Comparison of ENCODE assay signal across 24 cellular contexts in genomic region chr17:7850118-7850504, GRCh38. TPM values are rescaled to one million over a fixed set of nuclear protein-coding genes. Genes with fewer than 3 reads are reported as not detected.
DNase-seq lines count a peak whose midpoint lies in the region; ATAC-seq and TF ChIP-seq lines count a peak whose summit lies in the region.
"Had no signal": no experiment of that assay in that cellular context is flagged by ENCODE, and none has a peak within 500 bp of the region (broad histone marks: within the 10 kb centered on the region; RNA-seq: fewer than 3 reads in every experiment).

No MANE protein-coding gene starts in this region.

- peak overlapping the region; percentile 80 for H3K9ac ChIP-seq in HCT116 (ENCODE audit: low read length)

- H4K20me1 ChIP-seq in HCT116 (ENCODE audit: insufficient read depth): no peaks in the 10 kb centered on the region

- no peak for TF ChIP-seq EP300 in sigmoid colon (IDR thresholded peaks at IDR 0.05)

- DNase-seq in activated naive CD4-positive, alpha-beta T cell treated with anti-CD3 and anti-CD28 coated beads for 36 hours: no peak
- DNase-seq in activated naive CD4-positive, alpha-beta T cell treated with anti-CD3 and anti-CD28 coated beads, Interleukin-2, amount 50 U/mL, for 72 hours (ENCODE audit: low spot score in 2 of 2): no peak
- DNase-seq in HCT116 (ENCODE audit: low read depth, low spot score) (no peak), sigmoid colon (peak; percentile 46), NCI-H446 treated with DMSO at 0.1 percent for 48 hours (lab: John Stamatoyannopoulos, UW) (no peak), MG63 (no peak)
- DNase-seq: activated CD4-positive, alpha-beta T cell treated with anti-CD3 and anti-CD28 coated beads for 1 hour; dermis blood vessel endothelial cell; DMS153; hypothalamus; NCI-H2107; NCI-H446; Peyer's patch; SJCRH30; stimulated activated CD4-positive, alpha-beta T cell treated with anti-CD3 and anti-CD28 coated beads, Interleukin-4, amount 100 ng/mL, for 1 hour; stimulated activated naive CD4-positive, alpha-beta T cell; T-helper 1 cell had no signal

- H3K9me3 ChIP-seq in HCT116 (ENCODE audit: control insufficient read depth in 1 of 2, insufficient read depth in 1 of 2, low read depth in 1 of 2, low read length in 2 of 2): no peaks in the 10 kb centered on the region
- H3K9me3 ChIP-seq in sigmoid colon: no peaks in the 10 kb centered on the region
- H3K9me3 ChIP-seq in MG63: no peaks in the 10 kb centered on the region; the same call in 1 of the 2 replicates
- H3K9me3 ChIP-seq: gastroesophageal sphincter, left lung, pancreas, Peyer's patch, SJCRH30 had no signal

- TF ChIP-seq RAD21 in HCT116 (IDR thresholded peaks at IDR 0.05; ENCODE audit: low read depth): no peak

- intact Hi-C loops in activated naive CD4-positive, alpha-beta T cell treated with anti-CD3 and anti-CD28 coated beads for 36 hours (cut with micrococcal nuclease): no loop called here
- intact Hi-C loops in HCT116 (cut with micrococcal nuclease) (loop anchor here (2.0 kb wide), 1 partner anchor 107 kb away; no protein-coding TSS in a partner anchor), sigmoid colon (cut with DNase I) (loop anchor here (10.0 kb wide), 1 partner anchor 265 kb away; the partner anchor contains the start of gene MPDU1)

- H2AFZ ChIP-seq in HCT116 (ENCODE audit: low read depth, low read length, poor library complexity, severe bottlenecking): no peak overlapping the region
- H2AFZ ChIP-seq: GM23338 had no signal

- peak overlapping the region; percentile 5 to 77; a peak in 2 of 4 replicates for H3K4me3 ChIP-seq in HCT116 (replicated peaks in 1 of 2; ENCODE audit: low read depth in 1 of 2, low read length in 2 of 2)
- H3K4me3 ChIP-seq in sigmoid colon: no peak overlapping the region
- H3K4me3 ChIP-seq in MG63: no peak overlapping the region
- H3K4me3 ChIP-seq: gastroesophageal sphincter, left lung, pancreas, Peyer's patch, SJCRH30 had no signal

- H3K4me3 Mint-ChIP-seq in activated naive CD4-positive, alpha-beta T cell treated with anti-CD3 and anti-CD28 coated beads for 36 hours: peak overlapping the region; percentile 12
- peak overlapping the region; percentile 76 for H3K4me3 Mint-ChIP-seq in activated naive CD8-positive, alpha-beta T cell

- H3K27ac Mint-ChIP-seq in activated naive CD4-positive, alpha-beta T cell treated with anti-CD3 and anti-CD28 coated beads for 36 hours: peak overlapping the region; percentile 67
- H3K27ac Mint-ChIP-seq in activated naive CD4-positive, alpha-beta T cell treated with anti-CD3 and anti-CD28 coated beads, Interleukin-2, amount 50 U/mL, for 72 hours: no peak overlapping the region
- peak overlapping the region; percentile 82 for H3K27ac Mint-ChIP-seq in activated naive CD8-positive, alpha-beta T cell
- H3K27ac Mint-ChIP-seq: GM23338 had no signal

- H3K4me1 ChIP-seq in HCT116 (ENCODE audit: control insufficient read depth in 1 of 2, insufficient read depth in 2 of 2, low read length in 2 of 2) (peaks cover 21 to 36% of the 10 kb centered on the region in 2 experiments), sigmoid colon (peaks cover 0 to 32% (median 28%) of the 10 kb centered on the region in 4 donors)
- H3K4me1 ChIP-seq: SJCRH30 had no signal

- H3K9me3 Mint-ChIP-seq in activated naive CD4-positive, alpha-beta T cell treated with anti-CD3 and anti-CD28 coated beads for 36 hours: no peaks in the 10 kb centered on the region
- H3K9me3 Mint-ChIP-seq in activated naive CD4-positive, alpha-beta T cell treated with anti-CD3 and anti-CD28 coated beads, Interleukin-2, amount 50 U/mL, for 72 hours: no peaks in the 10 kb centered on the region
- no peaks in the 10 kb centered on the region for H3K9me3 Mint-ChIP-seq in activated naive CD8-positive, alpha-beta T cell (ENCODE audit: low read depth)
- H3K9me3 Mint-ChIP-seq: central memory CD8-positive, alpha-beta T cell; GM23338 had no signal

- H3K27ac ChIP-seq in HCT116 (ENCODE audit: low read depth, low read length) (peak overlapping the region; percentile 68; the same call in 1 of the 2 replicates), sigmoid colon (peak overlapping the region in 1 of 4 donors; percentile 5)
- H3K27ac ChIP-seq: pancreas, SJCRH30 had no signal

- no TSS peak for BruUV-seq in HCT116 (replicated peaks; lab: Mats Ljungman, UMichigan)

- no peak for TF ChIP-seq CTCF in HCT116 (IDR thresholded peaks at IDR 0.05 in 2 of 3, conservative IDR thresholded peaks at IDR 0.05 in 1 of 3; ENCODE audit: borderline replicate concordance in 1 of 3, insufficient read depth in 1 of 3, low read depth in 2 of 3, low read length in 2 of 3)
- no peak for TF ChIP-seq CTCF in sigmoid colon (IDR thresholded peaks at IDR 0.05)

- no peak for ATAC-seq in activated naive CD4-positive, alpha-beta T cell treated with anti-CD3 and anti-CD28 coated beads, Interleukin-2, amount 50 U/mL, for 72 hours
- ATAC-seq in HCT116 (no peak), HG02852 (IDR thresholded peaks at IDR 0.05; ENCODE audit: unreplicated experiment) (no peak)
- ATAC-seq: gastroesophageal sphincter, GM23338, left lung, pancreas had no signal

- H3K27me3 Mint-ChIP-seq in activated naive CD4-positive, alpha-beta T cell treated with anti-CD3 and anti-CD28 coated beads for 36 hours (ENCODE audit: low read depth): no peaks in the 10 kb centered on the region
- H3K27me3 Mint-ChIP-seq in activated naive CD8-positive, alpha-beta T cell: no peaks in the 10 kb centered on the region
- H3K27me3 Mint-ChIP-seq: central memory CD8-positive, alpha-beta T cell had no signal

- no peaks in the 10 kb centered on the region for H3K9me2 ChIP-seq in HCT116 (ENCODE audit: insufficient read depth)

- CTCF ChIA-PET in activated naive CD4-positive, alpha-beta T cell treated with anti-CD3 and anti-CD28 coated beads for 36 hours (lab: Charles Lee): interaction anchor here (1.0 to 3.0 kb wide), 8 partner anchors 7 to 210 kb away, joined by 3 to 15 read pairs (median 6); partner anchors contain the start of gene KDM6B
- CTCF ChIA-PET in HCT116 (lab: Charles Lee): interaction anchor here (1.9 kb wide), 2 partner anchors 15 to 106 kb away, joined by 5 to 7 read pairs; no protein-coding TSS in a partner anchor

- H3K27me3 ChIP-seq in HCT116 (ENCODE audit: insufficient read depth, low read length): no peaks in the 10 kb centered on the region
- H3K27me3 ChIP-seq in sigmoid colon: no peaks in the 10 kb centered on the region
- H3K27me3 ChIP-seq in MG63: no peaks in the 10 kb centered on the region
- H3K27me3 ChIP-seq: gastroesophageal sphincter, left lung, pancreas, Peyer's patch, SJCRH30 had no signal

- 93 to 95% methylated on average over 6 of the region's 6 CpGs for WGBS in sigmoid colon, 2 donors

- POLR2A ChIA-PET in HCT116 (lab: Charles Lee): interaction anchor here (2.2 kb wide), 1 partner anchor 8 kb away, joined by 7 read pairs; no protein-coding TSS in a partner anchor

- peak overlapping the region; percentile 95; the same call in 1 of the 2 replicates for H3K4me2 ChIP-seq in HCT116 (ENCODE audit: low read length)

- H3K36me3 Mint-ChIP-seq in activated naive CD4-positive, alpha-beta T cell treated with anti-CD3 and anti-CD28 coated beads for 36 hours (ENCODE audit: low read depth): peaks cover 37% of the 10 kb centered on the region
- peaks cover 5 to 6% of the 10 kb centered on the region in 2 donors for H3K36me3 Mint-ChIP-seq in activated naive CD4-positive, alpha-beta T cell treated with anti-CD3 and anti-CD28 coated beads, Interleukin-2, amount 50 U/mL, for 72 hours
- peaks cover 4% of the 10 kb centered on the region for H3K36me3 Mint-ChIP-seq in activated naive CD8-positive, alpha-beta T cell

- peaks cover 64% of the 10 kb centered on the region for H3K4me1 Mint-ChIP-seq in activated naive CD4-positive, alpha-beta T cell treated with anti-CD3 and anti-CD28 coated beads for 36 hours (ENCODE audit: low read depth)
- peaks cover 40% of the 10 kb centered on the region for H3K4me1 Mint-ChIP-seq in activated naive CD8-positive, alpha-beta T cell (ENCODE audit: low read depth)

- peaks cover 27 to 31% of the 10 kb centered on the region in 2 experiments for H3K36me3 ChIP-seq in HCT116 (ENCODE audit: control insufficient read depth in 1 of 2, insufficient read depth in 2 of 2, low read length in 2 of 2)
- H3K36me3 ChIP-seq in sigmoid colon: peaks cover 45 to 86% (median 64%) of the 10 kb centered on the region in 4 donors
- peaks cover 64% of the 10 kb centered on the region for H3K36me3 ChIP-seq in MG63

- RAD21 ChIA-PET in HCT116 (lab: Charles Lee; ENCODE audit: low non-redundant PET in 1 of 2, low total read pairs in 2 of 2, uncharacterized antibody in 2 of 2, unreplicated experiment in 2 of 2): no interaction called here

- H3K79me2 ChIP-seq in HCT116 (ENCODE audit: insufficient read depth, low read length): peaks cover 44% of the 10 kb centered on the region

- TF ChIP-seq POLR2A in HCT116 (IDR thresholded peaks at IDR 0.05; ENCODE audit: borderline replicate concordance, extremely low read depth, insufficient read depth, insufficient read length): no peak
- TF ChIP-seq POLR2A in sigmoid colon (IDR thresholded peaks at IDR 0.05): no peak

RNA-seq across cellular contexts. Expression of gene TMEM88, which starts 4.8 kb away (rescaled TPM):
- 1 to 10 TPM; 1.2 to 1.5 TPM for total RNA-seq in activated naive CD4-positive, alpha-beta T cell treated with anti-CD3 and anti-CD28 coated beads for 36 hours
- total RNA-seq in activated naive CD4-positive, alpha-beta T cell treated with anti-CD3 and anti-CD28 coated beads, Interleukin-2, amount 50 U/mL, for 72 hours: 1 to 10 TPM; 1.3 to 1.8 TPM
- total RNA-seq in HCT116 (2021; ENCODE audit: unreplicated experiment) (2.8 TPM), sigmoid colon (10 to 100 TPM in 3 of 4 donors, 1 to 10 TPM in 1; 6.8 to 19.9 (median 10.5) TPM)
- polyA plus RNA-seq in HCT116 (2012): 0.82 and 1.8 TPM in 2 replicates
- 10 to 100 TPM in 1 of 3 donors, 1 to 10 TPM in 2; 2.4 to 11.4 (median 9.0) TPM for polyA plus RNA-seq in sigmoid colon
- total RNA-seq in MG63 (2014; rRNA removed; shearing (Covaris generic); ENCODE audit: low replicate concordance): not detected in 2 replicates

RNA-seq across cellular contexts. Expression of gene NAA38, which starts 7.2 kb away (rescaled TPM):
- total RNA-seq in activated naive CD4-positive, alpha-beta T cell treated with anti-CD3 and anti-CD28 coated beads for 36 hours: 10 to 100 TPM; 75.0 to 75.3 TPM
- total RNA-seq in activated naive CD4-positive, alpha-beta T cell treated with anti-CD3 and anti-CD28 coated beads, Interleukin-2, amount 50 U/mL, for 72 hours: 100 to 1,000 TPM in 1 of 2 donors, 10 to 100 TPM in 1; 91.4 to 103 TPM
- 103 TPM for total RNA-seq in HCT116 (2021; ENCODE audit: unreplicated experiment)
- 148 and 157 TPM in 2 replicates for polyA plus RNA-seq in HCT116 (2012)
- 100 to 1,000 TPM in 3 of 4 donors, 10 to 100 TPM in 1; 92.4 to 206 (median 106) TPM for total RNA-seq in sigmoid colon
- polyA plus RNA-seq in sigmoid colon: 100 to 1,000 TPM in 2 of 3 donors, 10 to 100 TPM in 1; 99.4 to 148 (median 138) TPM
- total RNA-seq in MG63 (2014; rRNA removed; shearing (Covaris generic); ENCODE audit: low replicate concordance): 74.9 and 264 TPM in 2 replicates

RNA-seq across cellular contexts. Expression of gene CYB5D1, which starts 7.7 kb away (rescaled TPM):
- 1 to 10 TPM; 6.1 to 6.5 TPM for total RNA-seq in activated naive CD4-positive, alpha-beta T cell treated with anti-CD3 and anti-CD28 coated beads for 36 hours
- total RNA-seq in activated naive CD4-positive, alpha-beta T cell treated with anti-CD3 and anti-CD28 coated beads, Interleukin-2, amount 50 U/mL, for 72 hours: 10 to 100 TPM in 1 of 2 donors, 1 to 10 TPM in 1; 8.0 to 20.2 TPM
- total RNA-seq in HCT116 (2021; ENCODE audit: unreplicated experiment) (21.5 TPM), sigmoid colon (10 to 100 TPM in 2 of 4 donors, 1 to 10 TPM in 2; 7.1 to 14.4 (median 10.7) TPM)
- polyA plus RNA-seq in HCT116 (2012): 16.0 and 17.9 TPM in 2 replicates
- 1 to 10 TPM; 4.2 to 8.6 (median 4.6) TPM for polyA plus RNA-seq in sigmoid colon
- 18.2 and 38.2 TPM in 2 replicates for total RNA-seq in MG63 (2014; rRNA removed; shearing (Covaris generic); ENCODE audit: low replicate concordance)

RNA-seq across cellular contexts. Expression of gene KDM6B, which starts 16.1 kb away (rescaled TPM):
- total RNA-seq in activated naive CD4-positive, alpha-beta T cell treated with anti-CD3 and anti-CD28 coated beads for 36 hours: 10 to 100 TPM; 22.7 to 24.1 TPM
- 10 to 100 TPM; 34.9 to 41.2 TPM for total RNA-seq in activated naive CD4-positive, alpha-beta T cell treated with anti-CD3 and anti-CD28 coated beads, Interleukin-2, amount 50 U/mL, for 72 hours
- 42.1 TPM for total RNA-seq in HCT116 (2021; ENCODE audit: unreplicated experiment)
- polyA plus RNA-seq in HCT116 (2012): 21.0 and 26.5 TPM in 2 replicates
- total RNA-seq in sigmoid colon: 10 to 100 TPM in 1 of 4 donors, 1 to 10 TPM in 3; 6.1 to 11.6 (median 8.5) TPM
- polyA plus RNA-seq in sigmoid colon: 10 to 100 TPM in 1 of 3 donors, 1 to 10 TPM in 2; 5.5 to 19.4 (median 6.0) TPM
- 0.07 and 0.20 TPM in 2 replicates for total RNA-seq in MG63 (2014; rRNA removed; shearing (Covaris generic); ENCODE audit: low replicate concordance)

RNA-seq across cellular contexts. Expression of gene CHD3, which starts 38.5 kb away (rescaled TPM):
- 100 to 1,000 TPM; 180 to 185 TPM for total RNA-seq in activated naive CD4-positive, alpha-beta T cell treated with anti-CD3 and anti-CD28 coated beads for 36 hours
- total RNA-seq in activated naive CD4-positive, alpha-beta T cell treated with anti-CD3 and anti-CD28 coated beads, Interleukin-2, amount 50 U/mL, for 72 hours: 100 to 1,000 TPM; 182 to 212 TPM
- total RNA-seq in HCT116 (2021; ENCODE audit: unreplicated experiment) (54.8 TPM), sigmoid colon (100 to 1,000 TPM in 3 of 4 donors, 10 to 100 TPM in 1; 97.2 to 147 (median 117) TPM)
- polyA plus RNA-seq in HCT116 (2012): 54.9 and 63.8 TPM in 2 replicates
- polyA plus RNA-seq in sigmoid colon: 10 to 100 TPM; 33.8 to 88.9 (median 47.4) TPM
- 49.6 and 51.1 TPM in 2 replicates for total RNA-seq in MG63 (2014; rRNA removed; shearing (Covaris generic); ENCODE audit: low replicate concordance)

Comparison
In these comparisons a context has a peak if more than half of its experiments do, and no peak if none do; other contexts are left out.
1. H3K27ac Mint-ChIP-seq: peak in activated naive CD4-positive, alpha-beta T cell treated with anti-CD3 and anti-CD28 coated beads for 36 hours (single experiment) and activated naive CD8-positive, alpha-beta T cell (single experiment); none in activated naive CD4-positive, alpha-beta T cell treated with anti-CD3 and anti-CD28 coated beads, Interleukin-2, amount 50 U/mL, for 72 hours (0 of 2).
2. H3K4me3 ChIP-seq: peak in HCT116 (2 of 2); none in sigmoid colon (0 of 4) and MG63 (single experiment).